10 cellular contexts compared by ENCODE assay signal in the genomic region with DNA sequence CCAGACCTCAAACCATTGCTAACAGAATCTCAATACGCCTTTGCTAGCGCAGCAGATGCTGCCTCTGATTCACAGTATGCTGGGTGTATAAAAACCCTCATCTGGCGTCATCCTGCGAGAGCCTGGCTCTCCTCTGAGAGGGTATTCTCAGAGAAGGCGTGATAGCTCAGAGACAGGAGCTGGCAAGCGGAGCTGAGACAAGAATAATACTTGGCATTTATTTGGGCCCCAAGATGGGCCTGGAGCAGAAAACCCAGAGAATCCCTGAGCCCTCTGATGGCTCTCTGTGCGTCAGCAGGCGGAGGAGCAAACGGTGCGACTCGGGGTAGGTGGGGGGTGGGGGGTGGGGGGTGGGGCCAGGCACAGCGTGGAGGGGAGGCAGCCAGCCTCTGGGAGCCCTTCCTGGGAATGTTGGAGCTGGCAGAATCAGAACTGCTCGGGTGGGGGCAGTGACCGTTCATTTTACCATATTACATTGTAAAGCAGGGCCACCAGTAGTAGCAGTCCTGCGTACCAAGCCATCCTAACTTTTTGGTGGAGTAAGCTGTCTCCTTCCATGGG. TPM values are rescaled to one million over a fixed set of nuclear protein-coding genes. Genes with fewer than 3 reads are reported as not detected.
DNase-seq lines count a peak whose midpoint lies in the region; ATAC-seq and TF ChIP-seq lines count a peak whose summit lies in the region.
"Had no signal": no experiment of that assay in that cellular context is flagged by ENCODE, and none has a peak within 500 bp of the region (broad histone marks: within the 10 kb centered on the region; RNA-seq: fewer than 3 reads in every experiment).

No MANE protein-coding gene starts in this region.

- ATAC-seq in HG03135 (IDR thresholded peaks at IDR 0.05; ENCODE audit: unreplicated experiment), result no peak
- no peak for ATAC-seq in activated CD4-positive, alpha-beta T cell treated with anti-CD3 and anti-CD28 coated beads for 36 hours
- ATAC-seq: activated naive CD8-positive, alpha-beta T cell treated with anti-CD3 and anti-CD28 coated beads, Interleukin-2, amount 50 U/mL, for 24 hours had no signal

- POLR2A ChIA-PET in activated CD4-positive, alpha-beta T cell treated with anti-CD3 and anti-CD28 coated beads for 36 hours (lab: Charles Lee), result interaction anchor here (0.7 kb wide), 1 partner anchor 11 kb away, joined by 3 read pairs; no protein-coding TSS in a partner anchor

- H3K4me3 Mint-ChIP-seq in activated CD4-positive, alpha-beta T cell treated with anti-CD3 and anti-CD28 coated beads for 36 hours, result no peak overlapping the region
- H3K4me3 Mint-ChIP-seq: activated naive CD8-positive, alpha-beta T cell treated with anti-CD3 and anti-CD28 coated beads, Interleukin-2, amount 50 U/mL, for 24 hours had no signal

- H3K9me3 ChIP-seq in HUES48 (ENCODE audit: control insufficient read depth, insufficient read depth, low read length) (no peaks in the 10 kb centered on the region), iPS-15b (ENCODE audit: control insufficient read depth, insufficient read depth, low read length) (no peaks in the 10 kb centered on the region)

- in situ Hi-C loops in brain microvascular endothelial cell (cut with HindIII; ENCODE audit: low pct_ligation_motif_present, low sequenced_read_pairs), result no loop called here

- H3K4me3 ChIP-seq in HUES48 (ENCODE audit: low read depth, low read length) (peak overlapping the region; percentile 37; the same call in 1 of the 2 replicates), brain microvascular endothelial cell (ENCODE audit: low read depth, low read length) (no peak overlapping the region), iPS-15b (ENCODE audit: low read depth, low read length) (peak overlapping the region; percentile 27), retinal pigment epithelial cell (ENCODE audit: low read length) (peak overlapping the region; percentile 15)

- no peak overlapping the region for H3K9ac ChIP-seq in HUES48 (ENCODE audit: low read depth, low read length)
- H3K9ac ChIP-seq in iPS-15b (ENCODE audit: low read depth, low read length), result no peak overlapping the region

- no peaks in the 10 kb centered on the region for H3K36me3 ChIP-seq in HUES48 (ENCODE audit: control insufficient read depth, insufficient read depth, low read length)
- no peaks in the 10 kb centered on the region for H3K36me3 ChIP-seq in brain microvascular endothelial cell (replicated peaks)
- no peaks in the 10 kb centered on the region for H3K36me3 ChIP-seq in iPS-15b (ENCODE audit: control insufficient read depth, insufficient read depth, low read length)

- H3K27ac ChIP-seq in HUES48 (ENCODE audit: low read depth, low read length), result peak overlapping the region; percentile 40
- no peak overlapping the region for H3K27ac ChIP-seq in brain microvascular endothelial cell

- peaks cover 39% of the 10 kb centered on the region for H3K27me3 Mint-ChIP-seq in activated CD4-positive, alpha-beta T cell treated with anti-CD3 and anti-CD28 coated beads for 36 hours

- DNase-seq in brain microvascular endothelial cell (peak; percentile 25), retinal pigment epithelial cell (ENCODE audit: low read depth) (no peak), activated T-cell treated with anti-CD3 and anti-CD28 coated beads for 4 hours (no peak), HuH-7 (ENCODE audit: low spot score) (no peak)
- no peak for DNase-seq in activated CD4-positive, alpha-beta T cell treated with anti-CD3 and anti-CD28 coated beads for 36 hours
- DNase-seq: activated naive CD8-positive, alpha-beta T cell treated with anti-CD3 and anti-CD28 coated beads, Interleukin-2, amount 50 U/mL, for 24 hours; NCI-H345 had no signal

- no peak for TF ChIP-seq CTCF in brain microvascular endothelial cell (IDR thresholded peaks at IDR 0.05; ENCODE audit: low read depth, low read length, missing control alignments)
- no peak for TF ChIP-seq CTCF in retinal pigment epithelial cell (conservative IDR thresholded peaks at IDR 0.05; ENCODE audit: low read depth, low read length)

- intact Hi-C loops in activated CD4-positive, alpha-beta T cell treated with anti-CD3 and anti-CD28 coated beads for 36 hours (cut with DNase I, micrococcal nuclease), result no loop called here

- no peaks in the 10 kb centered on the region for H3K4me1 Mint-ChIP-seq in activated CD4-positive, alpha-beta T cell treated with anti-CD3 and anti-CD28 coated beads for 36 hours
- H3K4me1 Mint-ChIP-seq: activated naive CD8-positive, alpha-beta T cell treated with anti-CD3 and anti-CD28 coated beads, Interleukin-2, amount 50 U/mL, for 24 hours had no signal

- peaks cover 16% of the 10 kb centered on the region; the same call in 1 of the 2 replicates for H3K27me3 ChIP-seq in HUES48 (ENCODE audit: control insufficient read depth, insufficient read depth, low read length)
- H3K27me3 ChIP-seq in brain microvascular endothelial cell (replicated peaks), result peaks cover 13% of the 10 kb centered on the region
- peaks cover 9% of the 10 kb centered on the region for H3K27me3 ChIP-seq in iPS-15b (ENCODE audit: control insufficient read depth, insufficient read depth, low read length)

- no peaks in the 10 kb centered on the region for H3K36me3 Mint-ChIP-seq in activated CD4-positive, alpha-beta T cell treated with anti-CD3 and anti-CD28 coated beads for 36 hours (ENCODE audit: low read depth)

- CTCF ChIA-PET in activated CD4-positive, alpha-beta T cell treated with anti-CD3 and anti-CD28 coated beads for 36 hours (lab: Charles Lee), result interaction anchor here (0.7 to 1.0 kb wide), 2 partner anchors 108 to 149 kb away, joined by 3 read pairs; no protein-coding TSS in a partner anchor

- no peaks in the 10 kb centered on the region for H3K9me3 Mint-ChIP-seq in activated CD4-positive, alpha-beta T cell treated with anti-CD3 and anti-CD28 coated beads for 36 hours (ENCODE audit: low read depth)
- H3K9me3 Mint-ChIP-seq: activated naive CD8-positive, alpha-beta T cell treated with anti-CD3 and anti-CD28 coated beads, Interleukin-2, amount 50 U/mL, for 24 hours had no signal

- H3K4me1 ChIP-seq in HUES48 (ENCODE audit: control insufficient read depth, insufficient read depth, low read length), result peaks cover 24% of the 10 kb centered on the region
- H3K4me1 ChIP-seq in iPS-15b (ENCODE audit: control insufficient read depth, insufficient read depth, low read length), result peaks cover 21% of the 10 kb centered on the region

- no peak overlapping the region for H3K27ac Mint-ChIP-seq in activated CD4-positive, alpha-beta T cell treated with anti-CD3 and anti-CD28 coated beads for 36 hours
- H3K27ac Mint-ChIP-seq: activated naive CD8-positive, alpha-beta T cell treated with anti-CD3 and anti-CD28 coated beads, Interleukin-2, amount 50 U/mL, for 24 hours had no signal

RNA-seq across cellular contexts. Expression of a gene that starts 6.9 kb away (rescaled TPM):
- total RNA-seq in activated CD4-positive, alpha-beta T cell treated with anti-CD3 and anti-CD28 coated beads for 36 hours, result not detected

RNA-seq across cellular contexts. Expression of a gene that starts 11.6 kb away (rescaled TPM):
- not detected for total RNA-seq in activated CD4-positive, alpha-beta T cell treated with anti-CD3 and anti-CD28 coated beads for 36 hours

RNA-seq across cellular contexts. Expression of a gene that starts 35.1 kb away (rescaled TPM):
- total RNA-seq in activated CD4-positive, alpha-beta T cell treated with anti-CD3 and anti-CD28 coated beads for 36 hours, result 100 to 1,000 TPM; 139 to 184 TPM
